In genomic region chr5:5017827-5018559, GRCh38 we compare ENCODE assay signal across 1 cellular context.
TF ChIP-seq lines count a peak whose summit lies in the region.

No MANE protein-coding gene starts in this region.

TF ChIP-seq in GM23338, 12 proteins besides CTCF, POLR2A, EP300 and RAD21 (continued from another document):
- TF ChIP-seq ETS1 (IDR thresholded peaks at IDR 0.05) (no peak), EZH2 (IDR thresholded peaks at IDR 0.05; ENCODE audit: low read depth, unreplicated experiment) (no peak), EZH2phosphoT487 (IDR thresholded peaks at IDR 0.05; ENCODE audit: unreplicated experiment) (no peak)
